In genomic region chr1:82185084-82185483, GRCh38 we compare ENCODE assay signal across 27 cellular contexts.
"Had no signal": no experiment of that assay in that cellular context is flagged by ENCODE, and none has a peak within 500 bp of the region (broad histone marks: within the 10 kb centered on the region; RNA-seq: fewer than 3 reads in every experiment).

No MANE protein-coding gene starts in this region.

- ATAC-seq: activated CD8-positive, alpha-beta T cell treated with anti-CD3 and anti-CD28 coated beads for 36 hours; activated naive CD4-positive, alpha-beta T cell treated with anti-CD3 and anti-CD28 coated beads, Interleukin-2, amount 50 U/mL, for 72 hours; psoas muscle; stimulated activated naive B cell treated with anti-CD40 and anti-IgM and Interleukin-4, amounts not matched to agents 10 μg/mL and 1 μg/mL and 100 μg/mL, for 72 hours; upper lobe of right lung had no signal

- DNase-seq: activated CD4-positive, alpha-beta T cell treated with anti-CD3 and anti-CD28 coated beads for 1 hour; activated CD4-positive, alpha-beta T cell treated with anti-CD3 and anti-CD28 coated beads, Interleukin-2, amount 50 U/mL, for 1 hour; activated CD8-positive, alpha-beta T cell treated with anti-CD3 and anti-CD28 coated beads for 36 hours; activated naive CD4-positive, alpha-beta T cell; activated T-cell treated with anti-CD3 and anti-CD28 coated beads, Interleukin-2, amount 50 U/mL, for 48 hours; anterior cingulate cortex; brain microvascular endothelial cell; caudate nucleus; endodermal cell; glutamatergic neuron; islet precursor cell; left ventricle myocardium inferior; naive B cell; nucleus accumbens; psoas muscle; stimulated activated CD4-positive, alpha-beta T cell treated with anti-CD3 and anti-CD28 coated beads, Interleukin-15, amount 100 ng/mL, for 24 hours; stimulated activated CD4-positive, alpha-beta T cell treated with anti-CD3 and anti-CD28 coated beads, Interleukin-2, amount 100 ng/mL, for 24 hours; stimulated activated naive B cell treated with anti-CD40 and anti-IgM and Interleukin-4, amounts not matched to agents 10 μg/mL and 1 μg/mL and 100 μg/mL, for 72 hours; stomach; T-helper 9 cell; tibial artery; upper lobe of right lung had no signal

- H3K27ac ChIP-seq: brain microvascular endothelial cell, left ventricle myocardium inferior, parathyroid adenoma, psoas muscle, SJSA1, stomach, suprapubic skin, tibial artery, upper lobe of right lung had no signal

- H3K4me3 ChIP-seq: left ventricle myocardium inferior, lung, psoas muscle, SJSA1, stomach, suprapubic skin, tibial artery, upper lobe of right lung had no signal
